ENCODE assay signal across 10 cellular contexts in genomic region chr10:122162566-122163181, GRCh38.
DNase-seq lines count a peak whose midpoint lies in the region; ATAC-seq and TF ChIP-seq lines count a peak whose summit lies in the region.
"Had no signal": no experiment of that assay in that cellular context is flagged by ENCODE, and none has a peak within 500 bp of the region (broad histone marks: within the 10 kb centered on the region; RNA-seq: fewer than 3 reads in every experiment).

No MANE protein-coding gene starts in this region.

- H3K79me2 ChIP-seq in fibroblast of lung (ENCODE audit: control insufficient read depth, insufficient read depth, low read length), result no peaks in the 10 kb centered on the region
- H3K79me2 ChIP-seq in neural progenitor cell (ENCODE audit: low read depth), result peaks cover 40% of the 10 kb centered on the region

- H3F3A ChIP-seq in neural progenitor cell (ENCODE audit: low read depth), result peaks cover 32% of the 10 kb centered on the region

- H3K9me3 ChIP-seq in fibroblast of lung (ENCODE audit: control insufficient read depth, insufficient read depth, low read depth, low read length), result no peaks in the 10 kb centered on the region
- no peaks in the 10 kb centered on the region for H3K9me3 ChIP-seq in neural progenitor cell (ENCODE audit: low read depth)

- H3K36me3 Mint-ChIP-seq in neural progenitor cell, result no peaks in the 10 kb centered on the region
- no peaks in the 10 kb centered on the region for H3K36me3 Mint-ChIP-seq in T-helper 2 cell treated with Interferon-gamma antibody and Interleukin-4, amounts not matched to agents 5 μg/mL and 100 μg/mL, for 36 hours (ENCODE audit: low read depth)

- TF ChIP-seq CTCF in AG10803 (conservative IDR thresholded peaks at IDR 0.05; ENCODE audit: low read length) (no peak), fibroblast of lung (conservative IDR thresholded peaks at IDR 0.05 in 1 of 2, IDR thresholded peaks at IDR 0.05 in 1 of 2; ENCODE audit: low read depth in 1 of 2, low read length in 2 of 2) (peak in 1 of 2 donors; percentile 10), neural progenitor cell (IDR thresholded peaks at IDR 0.05) (peak; percentile 32)

- H3K4me1 ChIP-seq in fibroblast of lung (ENCODE audit: control insufficient read depth, extremely low read depth, insufficient read depth, low read length) (no peaks in the 10 kb centered on the region), neural progenitor cell (peaks cover 59% of the 10 kb centered on the region)

- intact Hi-C loops in head of caudate nucleus (cut with DNase I), result no loop called here

- H3K27ac ChIP-seq in fibroblast of lung (ENCODE audit: insufficient read depth, low read length) (no peak overlapping the region), neural progenitor cell (peak overlapping the region; percentile 73)

- H3K4me3 ChIP-seq in AG10803 (ENCODE audit: low read length) (peak overlapping the region; percentile 52), fibroblast of lung (replicated peaks in 1 of 4; ENCODE audit: control extremely low read depth in 1 of 4, insufficient read depth in 1 of 4, low read depth in 3 of 4, low read length in 4 of 4) (peak overlapping the region in 2 of 4 experiments; percentile 34 to 46), neural progenitor cell (peak overlapping the region; percentile 89)

- peaks cover 66% of the 10 kb centered on the region for H3K4me1 Mint-ChIP-seq in neural progenitor cell
- no peaks in the 10 kb centered on the region for H3K4me1 Mint-ChIP-seq in T-helper 2 cell treated with Interferon-gamma antibody and Interleukin-4, amounts not matched to agents 5 μg/mL and 100 μg/mL, for 36 hours (ENCODE audit: low read depth)

- no peak for DNase-seq in AG10803 (ENCODE audit: low read depth)
- DNase-seq in NCI-H69 (lab: John Stamatoyannopoulos, UW), result peak; percentile 65
- DNase-seq in fibroblast of lung (ENCODE audit: low read depth in 2 of 2), result peak in 1 of 2 donors; percentile 23
- no peak for DNase-seq in neural progenitor cell (ENCODE audit: low spot score)
- DNase-seq in iPS-NIHi7 (ENCODE audit: extremely low spot score), result no peak
- no peak for DNase-seq in head of caudate nucleus
- no peak for DNase-seq in T-helper 2 cell treated with Interferon-gamma antibody and Interleukin-4, amounts not matched to agents 5 μg/mL and 100 μg/mL, for 36 hours (ENCODE audit: low spot score)
- DNase-seq: naive B cell had no signal

- no peaks in the 10 kb centered on the region for H3K9me3 Mint-ChIP-seq in neural progenitor cell
- no peaks in the 10 kb centered on the region for H3K9me3 Mint-ChIP-seq in T-helper 2 cell treated with Interferon-gamma antibody and Interleukin-4, amounts not matched to agents 5 μg/mL and 100 μg/mL, for 36 hours
- H3K9me3 Mint-ChIP-seq: dendritic cell treated with granulocyte-macrophage colony-stimulating factor and Interleukin-4, amounts not matched to agents 40 ng/mL and 50 ng/mL, for 4 days; naive B cell had no signal

- no peaks in the 10 kb centered on the region for H3K36me3 ChIP-seq in fibroblast of lung (ENCODE audit: control insufficient read depth, insufficient read depth, low read length)
- H3K36me3 ChIP-seq in neural progenitor cell, result no peaks in the 10 kb centered on the region

- H3K9ac ChIP-seq in fibroblast of lung (ENCODE audit: insufficient read depth, low read length) (peak overlapping the region; percentile 59), neural progenitor cell (no peak overlapping the region)

- H4K20me1 ChIP-seq in fibroblast of lung (ENCODE audit: control insufficient read depth, extremely low read depth, insufficient read depth, low read length) (no peaks in the 10 kb centered on the region), neural progenitor cell (ENCODE audit: low read depth) (peaks cover 38% of the 10 kb centered on the region)

- H3K27ac Mint-ChIP-seq in neural progenitor cell, result peak overlapping the region; percentile 95
- H3K27ac Mint-ChIP-seq in T-helper 2 cell treated with Interferon-gamma antibody and Interleukin-4, amounts not matched to agents 5 μg/mL and 100 μg/mL, for 36 hours, result no peak overlapping the region
- H3K27ac Mint-ChIP-seq: dendritic cell treated with granulocyte-macrophage colony-stimulating factor and Interleukin-4, amounts not matched to agents 40 ng/mL and 50 ng/mL, for 4 days; naive B cell had no signal

- peak overlapping the region; percentile 91 for H3K4me2 ChIP-seq in fibroblast of lung (ENCODE audit: extremely low read depth, insufficient read depth, low read length)
- peak overlapping the region; percentile 90 for H3K4me2 ChIP-seq in neural progenitor cell

- H3K27me3 Mint-ChIP-seq in neural progenitor cell (ENCODE audit: insufficient read depth, low read depth), result peaks cover 6% of the 10 kb centered on the region
- peaks cover 63% of the 10 kb centered on the region for H3K27me3 Mint-ChIP-seq in T-helper 2 cell treated with Interferon-gamma antibody and Interleukin-4, amounts not matched to agents 5 μg/mL and 100 μg/mL, for 36 hours (ENCODE audit: low read depth)

- peak overlapping the region; percentile 91 for H3K4me3 Mint-ChIP-seq in neural progenitor cell
- H3K4me3 Mint-ChIP-seq in T-helper 2 cell treated with Interferon-gamma antibody and Interleukin-4, amounts not matched to agents 5 μg/mL and 100 μg/mL, for 36 hours, result no peak overlapping the region
- H3K4me3 Mint-ChIP-seq: dendritic cell treated with granulocyte-macrophage colony-stimulating factor and Interleukin-4, amounts not matched to agents 40 ng/mL and 50 ng/mL, for 4 days had no signal

- no peak for ATAC-seq in HG02884 (IDR thresholded peaks at IDR 0.05; ENCODE audit: unreplicated experiment)

- no peak overlapping the region for H2AFZ ChIP-seq in fibroblast of lung (ENCODE audit: low read length)
- peak overlapping the region; percentile 7 for H2AFZ ChIP-seq in neural progenitor cell (replicated peaks)

- H3K27me3 ChIP-seq in fibroblast of lung (ENCODE audit: control insufficient read depth, insufficient read depth, low read length) (no peaks in the 10 kb centered on the region), neural progenitor cell (no peaks in the 10 kb centered on the region)
